18 cellular contexts compared by ENCODE assay signal in genomic region chr11:129286813-129287212, GRCh38.
DNase-seq lines count a peak whose midpoint lies in the region; ATAC-seq and TF ChIP-seq lines count a peak whose summit lies in the region.
"Had no signal": no experiment of that assay in that cellular context is flagged by ENCODE, and none has a peak within 500 bp of the region (broad histone marks: within the 10 kb centered on the region; RNA-seq: fewer than 3 reads in every experiment).

No MANE protein-coding gene starts in this region.

- H3K27me3 ChIP-seq in SJCRH30 = no peaks in the 10 kb centered on the region
- no peaks in the 10 kb centered on the region for H3K27me3 ChIP-seq in smooth muscle cell (ENCODE audit: low read depth)
- H3K27me3 ChIP-seq: vagina had no signal

- H3K4me3 ChIP-seq in SJCRH30 (no peak overlapping the region), smooth muscle cell (no peak overlapping the region)
- H3K4me3 ChIP-seq: dorsolateral prefrontal cortex, esophagus muscularis mucosa, vagina had no signal

- peaks cover 20% of the 10 kb centered on the region for H3K4me1 Mint-ChIP-seq in glutamatergic neuron (ENCODE audit: low read depth, unreplicated experiment)

- no peaks in the 10 kb centered on the region for H3K9me3 Mint-ChIP-seq in glutamatergic neuron (ENCODE audit: unreplicated experiment)
- H3K9me3 Mint-ChIP-seq: activated naive CD8-positive, alpha-beta T cell treated with anti-CD3 and anti-CD28 coated beads, Interleukin-2, amount 10 ng/mL, durations not matched to agents 7 days and 5 days had no signal

- ATAC-seq in Right ventricle myocardium superior (ENCODE audit: poor library complexity) = peak; percentile 43
- no peak for ATAC-seq in left cardiac atrium
- no peak for ATAC-seq in stimulated activated naive CD8-positive, alpha-beta T cell treated with anti-CD3 and anti-CD28 coated beads, Interleukin-15, Interleukin-2, amounts not matched to agents 100 U/mL and 50 U/mL, for 24 hours

- 49% methylated on average over 7 of the region's 7 CpGs for WGBS in smooth muscle cell (ENCODE audit: low lambda C conversion rate)

- no peaks in the 10 kb centered on the region for H4K20me1 ChIP-seq in smooth muscle cell (ENCODE audit: low read depth)

- H3K27ac ChIP-seq in SJCRH30 (no peak overlapping the region), smooth muscle cell (ENCODE audit: low read depth) (no peak overlapping the region)
- H3K27ac ChIP-seq: dorsolateral prefrontal cortex, esophagus muscularis mucosa, vagina had no signal

- TF ChIP-seq CTCF in smooth muscle cell (IDR thresholded peaks at IDR 0.05; ENCODE audit: borderline replicate concordance, insufficient read depth, poor library complexity, severe bottlenecking) (no peak), glutamatergic neuron (IDR thresholded peaks at IDR 0.05; ENCODE audit: partially characterized antibody, unreplicated experiment) (no peak)

- intact Hi-C loops in Right ventricle myocardium superior (cut with DNase I) (no loop called here), left cardiac atrium (cut with DNase I) (no loop called here)

- no peaks in the 10 kb centered on the region for H3K27me3 Mint-ChIP-seq in glutamatergic neuron (ENCODE audit: unreplicated experiment)

- H3K36me3 ChIP-seq in SJCRH30 = no peaks in the 10 kb centered on the region
- no peaks in the 10 kb centered on the region for H3K36me3 ChIP-seq in smooth muscle cell (ENCODE audit: low read depth)
- H3K36me3 ChIP-seq: esophagus muscularis mucosa, vagina had no signal

- no peaks in the 10 kb centered on the region; the same call in 1 of the 2 replicates for H3K4me1 ChIP-seq in SJCRH30
- no peaks in the 10 kb centered on the region for H3K4me1 ChIP-seq in smooth muscle cell (ENCODE audit: low read depth)

- DNase-seq in Right ventricle myocardium superior (no peak), left cardiac atrium (no peak), NCI-H2081 (lab: John Stamatoyannopoulos, UW) (peak; percentile 68 to 92), SJCRH30 (peak; percentile 40 to 58), smooth muscle cell (lab: John Stamatoyannopoulos, UW; ENCODE audit: unreplicated experiment) (no peak), glutamatergic neuron (no peak), kidney tubule cell (ENCODE audit: low spot score) (no peak)
- no peak for DNase-seq in stimulated activated naive CD8-positive, alpha-beta T cell treated with anti-CD3 and anti-CD28 coated beads, Interleukin-15, Interleukin-2, amounts not matched to agents 100 U/mL and 50 U/mL, for 24 hours
- DNase-seq: activated CD4-positive, alpha-beta T cell treated with anti-CD3 and anti-CD28 coated beads, Interleukin-2, amount 50 U/mL, for 48 hours; activated naive CD8-positive, alpha-beta T cell treated with anti-CD3 and anti-CD28 coated beads, Interleukin-2, amount 10 ng/mL, durations not matched to agents 7 days and 5 days; activated T-cell treated with anti-CD3 and anti-CD28 coated beads, Interleukin-2, amount 50 U/mL, for 48 hours; dorsolateral prefrontal cortex; KG1; midbrain; NCI-H2227 treated with DMSO at 0.1 percent for 48 hours; stimulated activated naive CD4-positive, alpha-beta T cell had no signal

- H3K9me3 ChIP-seq in SJCRH30 (replicated peaks) (no peaks in the 10 kb centered on the region), smooth muscle cell (replicated peaks; ENCODE audit: low read depth) (no peaks in the 10 kb centered on the region)
- H3K9me3 ChIP-seq: esophagus muscularis mucosa, vagina had no signal

- H3K4me3 Mint-ChIP-seq in glutamatergic neuron (ENCODE audit: unreplicated experiment) = no peak overlapping the region
- H3K4me3 Mint-ChIP-seq: activated naive CD8-positive, alpha-beta T cell treated with anti-CD3 and anti-CD28 coated beads, Interleukin-2, amount 10 ng/mL, durations not matched to agents 7 days and 5 days had no signal

- peaks cover 9% of the 10 kb centered on the region for H3F3A ChIP-seq in smooth muscle cell (ENCODE audit: low read depth)

- no peaks in the 10 kb centered on the region for H3K79me2 ChIP-seq in smooth muscle cell (ENCODE audit: low read depth)

- no peak overlapping the region for H3K27ac Mint-ChIP-seq in glutamatergic neuron (ENCODE audit: unreplicated experiment)
- H3K27ac Mint-ChIP-seq: activated naive CD8-positive, alpha-beta T cell treated with anti-CD3 and anti-CD28 coated beads, Interleukin-2, amount 10 ng/mL, durations not matched to agents 7 days and 5 days had no signal

- H3K4me2 ChIP-seq in smooth muscle cell = no peak overlapping the region

- H3K36me3 Mint-ChIP-seq in glutamatergic neuron (ENCODE audit: unreplicated experiment) = no peaks in the 10 kb centered on the region
- H3K36me3 Mint-ChIP-seq: activated naive CD8-positive, alpha-beta T cell treated with anti-CD3 and anti-CD28 coated beads, Interleukin-2, amount 10 ng/mL, durations not matched to agents 7 days and 5 days had no signal

- H3K9ac ChIP-seq in smooth muscle cell (ENCODE audit: low read depth) = no peak overlapping the region

- peak overlapping the region; percentile 14 for H2AFZ ChIP-seq in smooth muscle cell (ENCODE audit: low read depth)

Comparison
In these comparisons a context has a peak if more than half of its experiments do, and no peak if none do; other contexts are left out.
1. DNase-seq: peak in NCI-H2081 (2 of 2) and SJCRH30 (2 of 2); none in Right ventricle myocardium superior (single experiment), left cardiac atrium (single experiment), smooth muscle cell (single experiment), stimulated activated naive CD8-positive, alpha-beta T cell treated with anti-CD3 and anti-CD28 coated beads, Interleukin-15, Interleukin-2, amounts not matched to agents 100 U/mL and 50 U/mL, for 24 hours (single experiment), glutamatergic neuron (single experiment) and kidney tubule cell (single experiment).